Comparison of ENCODE assay signal across 9 cellular contexts in the genomic region with DNA sequence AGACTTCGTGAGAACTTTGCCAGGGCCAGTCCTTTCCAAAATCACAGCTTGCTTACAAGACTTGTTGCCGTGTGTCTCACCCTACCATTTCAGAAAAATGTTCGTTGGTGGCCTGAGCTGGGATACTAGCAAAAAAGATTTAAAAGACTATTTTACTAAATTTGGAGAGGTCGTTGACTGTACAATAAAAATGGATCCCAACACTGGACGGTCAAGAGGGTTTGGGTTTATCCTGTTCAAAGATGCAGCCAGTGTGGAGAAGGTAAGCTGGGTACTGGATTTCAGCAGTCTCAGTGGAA. TPM values are rescaled to one million over a fixed set of nuclear protein-coding genes. Genes with fewer than 3 reads are reported as not detected.
DNase-seq lines count a peak whose midpoint lies in the region; ATAC-seq, FAIRE-seq and TF ChIP-seq lines count a peak whose summit lies in the region.
"Had no signal": no experiment of that assay in that cellular context is flagged by ENCODE, and none has a peak within 500 bp of the region (broad histone marks: within the 10 kb centered on the region; RNA-seq: fewer than 3 reads in every experiment).

No MANE protein-coding gene starts in this region.

- in situ Hi-C loops in HepG2 (cut with HindIII; ENCODE audit: extremely low pct_ligation_motif_present, low pct_unique_long_range_greater_than_20kb): no loop called here

- 2% methylated on average over 5 of the region's 5 CpGs for WGBS in HepG2 (ENCODE audit: low lambda C conversion rate)
- WGBS in testis, 2 donors: 4% methylated on average over 5 of the region's 5 CpGs

- H3K36me3 ChIP-seq in ascending aorta (peaks cover 40 to 41% of the 10 kb centered on the region in 2 donors), HepG2 (replicated peaks in 1 of 2; ENCODE audit: control insufficient read depth in 1 of 2, insufficient read depth in 2 of 2, low read length in 2 of 2) (peaks cover 12 to 47% of the 10 kb centered on the region in 2 experiments), testis (ENCODE audit: low read depth, missing control alignments) (no peaks in the 10 kb centered on the region)

- H3K27me3 ChIP-seq in ascending aorta: no peaks in the 10 kb centered on the region
- no peaks in the 10 kb centered on the region; a peak in 1 of 5 replicates for H3K27me3 ChIP-seq in HepG2 (ENCODE audit: control insufficient read depth in 1 of 2, insufficient read depth in 2 of 2, low read length in 2 of 2)
- H3K27me3 ChIP-seq in testis: no peaks in the 10 kb centered on the region

- H3K27me3 Mint-ChIP-seq in activated CD4-positive, alpha-beta T cell treated with anti-CD3 and anti-CD28 coated beads, Interleukin-2, amount 10 ng/mL, durations not matched to agents 24 days and 14 days: peaks cover 2% of the 10 kb centered on the region

- H3K79me2 ChIP-seq in HepG2 (ENCODE audit: insufficient read depth, low read length): peaks cover 35% of the 10 kb centered on the region

- H3K9me3 ChIP-seq in ascending aorta: no peaks in the 10 kb centered on the region
- H3K9me3 ChIP-seq in HepG2 (ENCODE audit: low read length): no peaks in the 10 kb centered on the region
- H3K9me3 ChIP-seq in testis: no peaks in the 10 kb centered on the region

- peak overlapping the region; percentile 90 for H3K4me3 Mint-ChIP-seq in activated CD4-positive, alpha-beta T cell treated with anti-CD3 and anti-CD28 coated beads, Interleukin-2, amount 10 ng/mL, durations not matched to agents 24 days and 14 days

- H4K20me1 ChIP-seq in HepG2 (ENCODE audit: insufficient read depth, low read length): peaks cover 39% of the 10 kb centered on the region

- CTCF ChIA-PET in HepG2 (lab: Yijun Ruan, JAX; ENCODE audit: low intra/inter-chr PET ratio, low total read pairs): no interaction called here

- peaks cover 28% of the 10 kb centered on the region for H3K4me1 Mint-ChIP-seq in activated CD4-positive, alpha-beta T cell treated with anti-CD3 and anti-CD28 coated beads, Interleukin-2, amount 10 ng/mL, durations not matched to agents 24 days and 14 days

- no peak for FAIRE-seq in HepG2 (lab: Jason Lieb, UNC)

- H3K36me3 Mint-ChIP-seq in activated CD4-positive, alpha-beta T cell treated with anti-CD3 and anti-CD28 coated beads, Interleukin-2, amount 10 ng/mL, durations not matched to agents 24 days and 14 days (ENCODE audit: low read depth): peaks cover 57% of the 10 kb centered on the region

- BruUV-seq in HepG2 (replicated peaks; lab: Mats Ljungman, UMichigan): no TSS peak

- POLR2A ChIA-PET in HepG2 (lab: Yijun Ruan, JAX): interaction anchor here (2.8 kb wide), 1 partner anchor 26 kb away, joined by 12 read pairs; a partner anchor contains a TSS

- H3K27ac ChIP-seq in ascending aorta: peak overlapping the region; percentile 92 to 96
- peak overlapping the region; percentile 36 for H3K27ac ChIP-seq in HepG2 (ENCODE audit: extremely low read length, insufficient read depth, low read length)
- peak overlapping the region in 1 of 2 donors; percentile 91 for H3K27ac ChIP-seq in testis

- H3K4me2 ChIP-seq in HepG2 (ENCODE audit: low read depth, low read length): peak overlapping the region; percentile 89

- intact Hi-C loops in activated CD4-positive, alpha-beta T cell treated with anti-CD3 and anti-CD28 coated beads, Interleukin-2, amount 10 ng/mL, durations not matched to agents 24 days and 14 days (cut with micrococcal nuclease): loop anchor here (2.0 to 5.0 kb wide), 2 partner anchors 27 to 1417 kb away; a partner anchor contains a TSS
- intact Hi-C loops in ascending aorta (cut with DNase I): loop anchor here (1.0 to 10.0 kb wide), 3 partner anchors 27 to 1869 kb away; a partner anchor contains a TSS
- intact Hi-C loops in HepG2 (cut with micrococcal nuclease; ENCODE audit: unreplicated experiment): no loop called here
- intact Hi-C loops in testis (cut with DNase I; ENCODE audit: low total_unique reads): no loop called here

- no peak for TF ChIP-seq POLR2A in HepG2 (IDR thresholded peaks at IDR 0.05; ENCODE audit: insufficient read depth in 1 of 2, low read depth in 2 of 2, low read length in 2 of 2)
- TF ChIP-seq POLR2A in testis (IDR thresholded peaks at IDR 0.05): no peak

- peak overlapping the region; percentile 95 for H3K9ac ChIP-seq in HepG2 (ENCODE audit: insufficient read depth, low read depth, low read length)

- no peak for TF ChIP-seq RAD21 in HepG2 (CRISPR knock-in tag; IDR thresholded peaks at IDR 0.05)

- peak overlapping the region; percentile 97 to 100 for H3K4me3 ChIP-seq in ascending aorta
- peak overlapping the region; percentile 80 to 95 (median 90) for H3K4me3 ChIP-seq in HepG2 (replicated peaks in 1 of 3; ENCODE audit: insufficient read depth in 1 of 3, low read depth in 2 of 3, low read length in 3 of 3)
- H3K4me3 ChIP-seq in testis: peak overlapping the region; percentile 75 to 98

- H3K27ac Mint-ChIP-seq in activated CD4-positive, alpha-beta T cell treated with anti-CD3 and anti-CD28 coated beads, Interleukin-2, amount 10 ng/mL, durations not matched to agents 24 days and 14 days: peak overlapping the region; percentile 81

- ATAC-seq in HepG2: no peak
- ATAC-seq in GM18517 (IDR thresholded peaks at IDR 0.05; ENCODE audit: unreplicated experiment): no peak

- H3K4me1 ChIP-seq in ascending aorta (peaks cover 8 to 17% of the 10 kb centered on the region in 2 donors), HepG2 (ENCODE audit: insufficient read depth, low read length) (peaks cover 39% of the 10 kb centered on the region), testis (peaks cover 24% of the 10 kb centered on the region)

- TF ChIP-seq CTCF in ascending aorta (IDR thresholded peaks at IDR 0.05): no peak
- no peak for TF ChIP-seq CTCF in HepG2 (CRISPR knock-in tag; IDR thresholded peaks at IDR 0.05)
- no peak for TF ChIP-seq CTCF in testis (IDR thresholded peaks at IDR 0.05)

- TF ChIP-seq EP300 in HepG2 (IDR thresholded peaks at IDR 0.05; ENCODE audit: low read depth in 2 of 2, low read length in 2 of 2) (no peak), HepG2 (CRISPR knock-in tag; IDR thresholded peaks at IDR 0.05; ENCODE audit: borderline replicate concordance) (no peak)

- no peak for DNase-seq in activated CD4-positive, alpha-beta T cell treated with anti-CD3 and anti-CD28 coated beads, Interleukin-2, amount 10 ng/mL, durations not matched to agents 24 days and 14 days
- DNase-seq in activated CD4-positive, alpha-beta T cell treated with anti-CD3 and anti-CD28 coated beads, Interleukin-2, amount 50 U/mL, for 48 hours: no peak
- no peak for DNase-seq in ascending aorta (ENCODE audit: low spot score in 2 of 2)
- no peak for DNase-seq in HepG2 (ENCODE audit: low spot score)
- no peak for DNase-seq in testis
- no peak for DNase-seq in NCI-H146 treated with DMSO at 0.1 percent for 48 hours (lab: John Stamatoyannopoulos, UW; ENCODE audit: unreplicated experiment)
- DNase-seq in activated CD8-positive, alpha-beta memory T cell treated with anti-CD3 and anti-CD28 coated beads for 24 hours: no peak

- H3K9me3 Mint-ChIP-seq in activated CD4-positive, alpha-beta T cell treated with anti-CD3 and anti-CD28 coated beads, Interleukin-2, amount 10 ng/mL, durations not matched to agents 24 days and 14 days: no peaks in the 10 kb centered on the region

- H2AFZ ChIP-seq in HepG2 (ENCODE audit: low read length): no peak overlapping the region

RNA-seq across cellular contexts. Expression of a gene that starts 1.4 kb away (rescaled TPM):
- total RNA-seq in activated CD4-positive, alpha-beta T cell treated with anti-CD3 and anti-CD28 coated beads, Interleukin-2, amount 10 ng/mL, durations not matched to agents 24 days and 14 days: 492 and 507 TPM in 2 replicates
- total RNA-seq in ascending aorta (99.2 TPM), HepG2 (2016; rRNA removed; fragmentation: Illumina TruSeq; extraction: Trizol) (111 and 132 TPM in 2 replicates), testis (10 to 100 TPM; 66.2 to 71.0 TPM)
- total RNA-seq in HepG2 (2016; cell fraction: cytosol; rRNA removed; fragmentation: Illumina TruSeq; extraction: Trizol; ENCODE audit: low read depth): 12.0 and 13.3 TPM in 2 replicates
- 110 and 122 TPM in 2 replicates for total RNA-seq in HepG2 (2016; cell fraction: insoluble cytoplasmic fraction; rRNA removed; fragmentation: Illumina TruSeq; extraction: Trizol)
- 37.5 and 44.0 TPM in 2 replicates for total RNA-seq in HepG2 (2016; cell fraction: membrane; rRNA removed; fragmentation: Illumina TruSeq; extraction: Trizol)
- 54.8 and 64.8 TPM in 2 replicates for total RNA-seq in HepG2 (2016; cell fraction: nucleus; rRNA removed; fragmentation: Illumina TruSeq; extraction: Trizol)
- polyA plus RNA-seq in HepG2 (2011; rRNA removed) (46.1 and 62.6 TPM in 2 replicates), testis (ENCODE audit: insufficient read depth, low read depth, low replicate concordance) (63.1 TPM)
- 52.5 and 54.6 TPM in 2 replicates for polyA plus RNA-seq in HepG2 (2011; cell fraction: cytosol; rRNA removed)
- 28.6 and 30.1 TPM in 2 replicates for polyA plus RNA-seq in HepG2 (2011; cell fraction: nucleus; rRNA removed)
- 55.4 and 68.0 TPM in 2 replicates for polyA plus RNA-seq in HepG2 (2012)
- 12.0 and 13.6 TPM in 2 replicates for polyA plus RNA-seq in HepG2 (2016; cell fraction: cytosol; fragmentation: Illumina TruSeq; extraction: Trizol; ENCODE audit: low read depth)
- polyA plus RNA-seq in HepG2 (2016; cell fraction: insoluble cytoplasmic fraction; fragmentation: Illumina TruSeq; extraction: Trizol; ENCODE audit: low read depth): 241 and 256 TPM in 2 replicates
- polyA plus RNA-seq in HepG2 (2016; cell fraction: membrane; fragmentation: Illumina TruSeq; extraction: Trizol; ENCODE audit: low read depth): 36.3 and 40.6 TPM in 2 replicates
- polyA plus RNA-seq in HepG2 (2016; cell fraction: nucleus; fragmentation: Illumina TruSeq; extraction: Trizol; ENCODE audit: insufficient read depth, low read depth): 151 and 157 TPM in 2 replicates
- polyA minus RNA-seq in HepG2 (2011; rRNA and poly(A)+ RNA removed; ENCODE audit: low replicate concordance): 17.1 and 71.1 TPM in 2 replicates
- polyA minus RNA-seq in HepG2 (2011; cell fraction: cytosol; rRNA and poly(A)+ RNA removed): 15.4 and 24.9 TPM in 2 replicates
- 26.0 and 31.3 TPM in 2 replicates for polyA minus RNA-seq in HepG2 (2011; cell fraction: nucleus; rRNA and poly(A)+ RNA removed)

RNA-seq across cellular contexts. Expression of a gene that starts 18.5 kb away (rescaled TPM):
- total RNA-seq in activated CD4-positive, alpha-beta T cell treated with anti-CD3 and anti-CD28 coated beads, Interleukin-2, amount 10 ng/mL, durations not matched to agents 24 days and 14 days: 0.07 TPM in 1 of 2 replicates, not detected in the other
- total RNA-seq in ascending aorta (not detected), HepG2 (2016; rRNA removed; fragmentation: Illumina TruSeq; extraction: Trizol) (not detected in 2 replicates), testis (10 to 100 TPM in 1 of 2 donors, 1 to 10 TPM in 1; 9.8 to 11.0 TPM)
- not detected in 2 replicates for total RNA-seq in HepG2 (2016; cell fraction: cytosol; rRNA removed; fragmentation: Illumina TruSeq; extraction: Trizol; ENCODE audit: low read depth)
- not detected in 2 replicates for total RNA-seq in HepG2 (2016; cell fraction: insoluble cytoplasmic fraction; rRNA removed; fragmentation: Illumina TruSeq; extraction: Trizol)
- not detected in 2 replicates for total RNA-seq in HepG2 (2016; cell fraction: membrane; rRNA removed; fragmentation: Illumina TruSeq; extraction: Trizol)
- not detected in 2 replicates for total RNA-seq in HepG2 (2016; cell fraction: nucleus; rRNA removed; fragmentation: Illumina TruSeq; extraction: Trizol)
- polyA plus RNA-seq in HepG2 (2011; rRNA removed) (0.03 TPM in 1 of 2 replicates, not detected in the other), testis (ENCODE audit: insufficient read depth, low read depth, low replicate concordance) (53.5 TPM)
- polyA plus RNA-seq in HepG2 (2011; cell fraction: cytosol; rRNA removed): not detected in 2 replicates
- polyA plus RNA-seq in HepG2 (2011; cell fraction: nucleus; rRNA removed): not detected in 2 replicates
- polyA plus RNA-seq in HepG2 (2012): 0.05 TPM in 1 of 2 replicates, not detected in the other
- polyA plus RNA-seq in HepG2 (2016; cell fraction: cytosol; fragmentation: Illumina TruSeq; extraction: Trizol; ENCODE audit: low read depth): not detected in 2 replicates
- polyA plus RNA-seq in HepG2 (2016; cell fraction: insoluble cytoplasmic fraction; fragmentation: Illumina TruSeq; extraction: Trizol; ENCODE audit: low read depth): not detected in 2 replicates
- polyA plus RNA-seq in HepG2 (2016; cell fraction: membrane; fragmentation: Illumina TruSeq; extraction: Trizol; ENCODE audit: low read depth): not detected in 2 replicates
- not detected in 2 replicates for polyA plus RNA-seq in HepG2 (2016; cell fraction: nucleus; fragmentation: Illumina TruSeq; extraction: Trizol; ENCODE audit: insufficient read depth, low read depth)
- polyA minus RNA-seq in HepG2 (2011; rRNA and poly(A)+ RNA removed; ENCODE audit: low replicate concordance): not detected in 2 replicates
- not detected in 2 replicates for polyA minus RNA-seq in HepG2 (2011; cell fraction: cytosol; rRNA and poly(A)+ RNA removed)
- not detected in 2 replicates for polyA minus RNA-seq in HepG2 (2011; cell fraction: nucleus; rRNA and poly(A)+ RNA removed)
- total RNA-seq: activated CD8-positive, alpha-beta memory T cell treated with anti-CD3 and anti-CD28 coated beads for 36 hours had no signal

RNA-seq across cellular contexts. Expression of a gene that starts 26.9 kb away (rescaled TPM):
- 77.8 and 85.9 TPM in 2 replicates for total RNA-seq in activated CD4-positive, alpha-beta T cell treated with anti-CD3 and anti-CD28 coated beads, Interleukin-2, amount 10 ng/mL, durations not matched to agents 24 days and 14 days
- total RNA-seq in ascending aorta (89.3 TPM), HepG2 (2016; rRNA removed; fragmentation: Illumina TruSeq; extraction: Trizol) (6.5 and 18.0 TPM in 2 replicates), testis (100 to 1,000 TPM; 121 to 122 TPM)
- total RNA-seq in HepG2 (2016; cell fraction: cytosol; rRNA removed; fragmentation: Illumina TruSeq; extraction: Trizol; ENCODE audit: low read depth): 9.3 and 10.3 TPM in 2 replicates
- 6.3 and 18.2 TPM in 2 replicates for total RNA-seq in HepG2 (2016; cell fraction: insoluble cytoplasmic fraction; rRNA removed; fragmentation: Illumina TruSeq; extraction: Trizol)
- 12.3 and 14.3 TPM in 2 replicates for total RNA-seq in HepG2 (2016; cell fraction: membrane; rRNA removed; fragmentation: Illumina TruSeq; extraction: Trizol)
- total RNA-seq in HepG2 (2016; cell fraction: nucleus; rRNA removed; fragmentation: Illumina TruSeq; extraction: Trizol): 28.0 and 31.5 TPM in 2 replicates
- polyA plus RNA-seq in HepG2 (2011; rRNA removed) (78.6 and 94.3 TPM in 2 replicates), testis (ENCODE audit: insufficient read depth, low read depth, low replicate concordance) (81.7 TPM)
- polyA plus RNA-seq in HepG2 (2011; cell fraction: cytosol; rRNA removed): 35.8 and 36.7 TPM in 2 replicates
- polyA plus RNA-seq in HepG2 (2011; cell fraction: nucleus; rRNA removed): 312 and 345 TPM in 2 replicates
- polyA plus RNA-seq in HepG2 (2012): 25.4 and 34.0 TPM in 2 replicates
- polyA plus RNA-seq in HepG2 (2016; cell fraction: cytosol; fragmentation: Illumina TruSeq; extraction: Trizol; ENCODE audit: low read depth): 6.9 and 8.7 TPM in 2 replicates
- 6.1 and 7.0 TPM in 2 replicates for polyA plus RNA-seq in HepG2 (2016; cell fraction: insoluble cytoplasmic fraction; fragmentation: Illumina TruSeq; extraction: Trizol; ENCODE audit: low read depth)
- 9.0 and 11.2 TPM in 2 replicates for polyA plus RNA-seq in HepG2 (2016; cell fraction: membrane; fragmentation: Illumina TruSeq; extraction: Trizol; ENCODE audit: low read depth)
- 47.5 and 57.4 TPM in 2 replicates for polyA plus RNA-seq in HepG2 (2016; cell fraction: nucleus; fragmentation: Illumina TruSeq; extraction: Trizol; ENCODE audit: insufficient read depth, low read depth)
- 97.9 and 139 TPM in 2 replicates for polyA minus RNA-seq in HepG2 (2011; rRNA and poly(A)+ RNA removed; ENCODE audit: low replicate concordance)
- 10.3 and 11.5 TPM in 2 replicates for polyA minus RNA-seq in HepG2 (2011; cell fraction: cytosol; rRNA and poly(A)+ RNA removed)
- 134 and 154 TPM in 2 replicates for polyA minus RNA-seq in HepG2 (2011; cell fraction: nucleus; rRNA and poly(A)+ RNA removed)

RNA-seq across cellular contexts. Expression of a gene that starts 52.0 kb away (rescaled TPM):
- total RNA-seq in activated CD4-positive, alpha-beta T cell treated with anti-CD3 and anti-CD28 coated beads, Interleukin-2, amount 10 ng/mL, durations not matched to agents 24 days and 14 days: 267 and 273 TPM in 2 replicates
- total RNA-seq in ascending aorta: 55.1 TPM
- total RNA-seq in HepG2 (2016; rRNA removed; fragmentation: Illumina TruSeq; extraction: Trizol): 96.1 and 113 TPM in 2 replicates
- 68.1 and 88.8 TPM in 2 replicates for total RNA-seq in HepG2 (2016; cell fraction: cytosol; rRNA removed; fragmentation: Illumina TruSeq; extraction: Trizol; ENCODE audit: low read depth)
- 97.1 and 114 TPM in 2 replicates for total RNA-seq in HepG2 (2016; cell fraction: insoluble cytoplasmic fraction; rRNA removed; fragmentation: Illumina TruSeq; extraction: Trizol)
- 84.9 and 113 TPM in 2 replicates for total RNA-seq in HepG2 (2016; cell fraction: membrane; rRNA removed; fragmentation: Illumina TruSeq; extraction: Trizol)
- 34.2 and 43.0 TPM in 2 replicates for total RNA-seq in HepG2 (2016; cell fraction: nucleus; rRNA removed; fragmentation: Illumina TruSeq; extraction: Trizol)
- polyA plus RNA-seq in HepG2 (2011; rRNA removed): 56.2 and 60.8 TPM in 2 replicates
- 78.2 and 86.1 TPM in 2 replicates for polyA plus RNA-seq in HepG2 (2011; cell fraction: cytosol; rRNA removed)
- polyA plus RNA-seq in HepG2 (2011; cell fraction: nucleus; rRNA removed): 29.3 and 29.5 TPM in 2 replicates
- 75.3 and 78.7 TPM in 2 replicates for polyA plus RNA-seq in HepG2 (2012)
- polyA plus RNA-seq in HepG2 (2016; cell fraction: cytosol; fragmentation: Illumina TruSeq; extraction: Trizol; ENCODE audit: low read depth): 93.8 and 147 TPM in 2 replicates
- polyA plus RNA-seq in HepG2 (2016; cell fraction: insoluble cytoplasmic fraction; fragmentation: Illumina TruSeq; extraction: Trizol; ENCODE audit: low read depth): 159 and 169 TPM in 2 replicates
- 102 and 133 TPM in 2 replicates for polyA plus RNA-seq in HepG2 (2016; cell fraction: membrane; fragmentation: Illumina TruSeq; extraction: Trizol; ENCODE audit: low read depth)
- polyA plus RNA-seq in HepG2 (2016; cell fraction: nucleus; fragmentation: Illumina TruSeq; extraction: Trizol; ENCODE audit: insufficient read depth, low read depth): 79.3 and 81.0 TPM in 2 replicates
- 38.1 and 80.1 TPM in 2 replicates for polyA minus RNA-seq in HepG2 (2011; rRNA and poly(A)+ RNA removed; ENCODE audit: low replicate concordance)
- 25.2 and 34.9 TPM in 2 replicates for polyA minus RNA-seq in HepG2 (2011; cell fraction: cytosol; rRNA and poly(A)+ RNA removed)
- 28.8 and 31.7 TPM in 2 replicates for polyA minus RNA-seq in HepG2 (2011; cell fraction: nucleus; rRNA and poly(A)+ RNA removed)
- 100 to 1,000 TPM; 132 to 208 TPM for total RNA-seq in testis
- polyA plus RNA-seq in testis (ENCODE audit: insufficient read depth, low read depth, low replicate concordance): 105 TPM

Comparison
In these comparisons a context has a peak if more than half of its experiments do, and no peak if none do; other contexts are left out.
1. RNA of a gene that starts 18.5 kb away (total RNA-seq): 9.8 to 11.0 TPM in testis; not detected in HepG2, 0.07 TPM in activated CD4-positive, alpha-beta T cell treated with anti-CD3 and anti-CD28 coated beads, Interleukin-2, amount 10 ng/mL, durations not matched to agents 24 days and 14 days and not detected in ascending aorta (single experiment); every median in the first group is over 10 times any median in the second.
2. intact Hi-C loops: an anchor here in activated CD4-positive, alpha-beta T cell treated with anti-CD3 and anti-CD28 coated beads, Interleukin-2, amount 10 ng/mL, durations not matched to agents 24 days and 14 days (2.0 to 5.0 kb wide) and ascending aorta (1.0 to 10.0 kb wide); none called in HepG2 and testis.
3. Peak in every context shown above with its lines, with median percentiles within 50 percentile points of each other: H3K4me3 ChIP-seq.